ENCODE assay signal across 21 cellular contexts in genomic region chr20:63094767-63095499, GRCh38.
DNase-seq lines count a peak whose midpoint lies in the region; ATAC-seq, FAIRE-seq and TF ChIP-seq lines count a peak whose summit lies in the region.
"Had no signal": no experiment of that assay in that cellular context is flagged by ENCODE, and none has a peak within 500 bp of the region (broad histone marks: within the 10 kb centered on the region; RNA-seq: fewer than 3 reads in every experiment).

No MANE protein-coding gene starts in this region.

- in situ Hi-C loops in HepG2 (cut with HindIII; ENCODE audit: extremely low pct_ligation_motif_present, low pct_unique_long_range_greater_than_20kb), result no loop called here

- no peak for TF ChIP-seq POLR2A in right lobe of liver (IDR thresholded peaks at IDR 0.05)
- no peak for TF ChIP-seq POLR2A in HepG2 (IDR thresholded peaks at IDR 0.05; ENCODE audit: insufficient read depth in 1 of 2, low read depth in 2 of 2, low read length in 2 of 2)

- peak; percentile 5 to 39 (median 23) for DNase-seq in right lobe of liver
- no peak for DNase-seq in HepG2 (ENCODE audit: low spot score)
- peak; percentile 42 for DNase-seq in activated CD8-positive, alpha-beta memory T cell treated with anti-CD3 and anti-CD28 coated beads, Interleukin-2, amount 50 U/mL, for 48 hours
- peak; percentile 72 for DNase-seq in mesenteric fat pad (ENCODE audit: low spot score)
- no peak for DNase-seq in NCI-H1436 (lab: John Stamatoyannopoulos, UW)
- DNase-seq: activated CD8-positive, alpha-beta T cell treated with anti-CD3 and anti-CD28 coated beads for 36 hours; amniotic stem cell; MV-4-11; NCI-H187; NCI-H226; PC-9; stimulated activated CD4-positive, alpha-beta T cell treated with anti-CD3 and anti-CD28 coated beads, Interleukin-2, amount 100 ng/mL, for 48 hours; stimulated activated naive CD4-positive, alpha-beta T cell treated with Interleukin-2 at 50 U/mL for 16 hours had no signal

- no peak for TF ChIP-seq RAD21 in HepG2 (CRISPR knock-in tag; IDR thresholded peaks at IDR 0.05)

- FAIRE-seq in HepG2 (lab: Jason Lieb, UNC), result no peak

- no peak overlapping the region for H3K4me2 ChIP-seq in HepG2 (ENCODE audit: low read depth, low read length)
- H3K4me2 ChIP-seq: PC-9 had no signal

- H3K27me3 ChIP-seq in right lobe of liver (no peaks in the 10 kb centered on the region), HepG2 (ENCODE audit: control insufficient read depth in 1 of 2, insufficient read depth in 2 of 2, low read length in 2 of 2) (peaks cover 35 to 72% of the 10 kb centered on the region in 2 experiments)

- POLR2A ChIA-PET in HepG2 (lab: Yijun Ruan, JAX), result no interaction called here

- CTCF ChIA-PET in HepG2 (lab: Yijun Ruan, JAX; ENCODE audit: low intra/inter-chr PET ratio, low total read pairs), result no interaction called here

- no peak overlapping the region for H2AFZ ChIP-seq in HepG2 (ENCODE audit: low read length)
- H2AFZ ChIP-seq: PC-9 had no signal

- TF ChIP-seq CTCF in right lobe of liver (IDR thresholded peaks at IDR 0.05) (no peak), HepG2 (CRISPR knock-in tag; IDR thresholded peaks at IDR 0.05) (no peak)

- H3K9me3 ChIP-seq in right lobe of liver, result no peaks in the 10 kb centered on the region
- no peaks in the 10 kb centered on the region for H3K9me3 ChIP-seq in HepG2 (ENCODE audit: low read length)
- H3K9me3 ChIP-seq: HAP-1, SJCRH30, tibial artery had no signal

- intact Hi-C loops in right lobe of liver (cut with DNase I) (no loop called here), HepG2 (cut with micrococcal nuclease; ENCODE audit: unreplicated experiment) (no loop called here)

- BruUV-seq in HepG2 (replicated peaks; lab: Mats Ljungman, UMichigan), result no TSS peak

- H3K4me3 ChIP-seq in right lobe of liver, result no peak overlapping the region
- H3K4me3 ChIP-seq in HepG2 (replicated peaks in 1 of 3; ENCODE audit: insufficient read depth in 1 of 3, low read depth in 2 of 3, low read length in 3 of 3), result no peak overlapping the region
- H3K4me3 ChIP-seq: HAP-1, PC-9, SJCRH30, skin epidermis, tibial artery had no signal

- TF ChIP-seq EP300 in HepG2 (IDR thresholded peaks at IDR 0.05; ENCODE audit: low read depth in 2 of 2, low read length in 2 of 2) (no peak), HepG2 (CRISPR knock-in tag; IDR thresholded peaks at IDR 0.05; ENCODE audit: borderline replicate concordance) (no peak)

- no peaks in the 10 kb centered on the region for H3K4me1 ChIP-seq in right lobe of liver
- no peaks in the 10 kb centered on the region for H3K4me1 ChIP-seq in HepG2 (ENCODE audit: insufficient read depth, low read length)
- H3K4me1 ChIP-seq: HAP-1, SJCRH30, tibial artery had no signal

- H4K20me1 ChIP-seq in HepG2 (ENCODE audit: insufficient read depth, low read length), result peaks cover 12% of the 10 kb centered on the region; the same call in 1 of the 2 replicates

- H3K27ac ChIP-seq in right lobe of liver (no peak overlapping the region), HepG2 (ENCODE audit: extremely low read length, insufficient read depth, low read length) (no peak overlapping the region)
- H3K27ac ChIP-seq: epithelial cell of prostate, PC-9, SJCRH30, skin epidermis, tibial artery had no signal

- H3K79me2 ChIP-seq in HepG2 (ENCODE audit: insufficient read depth, low read length), result no peaks in the 10 kb centered on the region

- 39% methylated on average over 8 of the region's 22 CpGs for WGBS in right lobe of liver (ENCODE audit: insufficient coverage, low coverage, low lambda C conversion rate, missing lambda C conversion rate)
- 15% methylated on average over 22 of the region's 22 CpGs for WGBS in HepG2 (ENCODE audit: low lambda C conversion rate)

- ATAC-seq in right lobe of liver (no peak), HepG2 (no peak), HG02763 (IDR thresholded peaks at IDR 0.05; ENCODE audit: unreplicated experiment) (no peak), HG03378 (IDR thresholded peaks at IDR 0.05; ENCODE audit: unreplicated experiment) (no peak)
- ATAC-seq: activated CD8-positive, alpha-beta T cell treated with anti-CD3 and anti-CD28 coated beads for 36 hours; naive thymus-derived CD8-positive, alpha-beta T cell had no signal

- H3K36me3 ChIP-seq in right lobe of liver (no peaks in the 10 kb centered on the region), HepG2 (replicated peaks in 1 of 2; ENCODE audit: control insufficient read depth in 1 of 2, insufficient read depth in 2 of 2, low read length in 2 of 2) (no peaks in the 10 kb centered on the region)
- H3K36me3 ChIP-seq: HAP-1, SJCRH30, tibial artery had no signal

- no peak overlapping the region for H3K9ac ChIP-seq in HepG2 (ENCODE audit: insufficient read depth, low read depth, low read length)

TF ChIP-seq in HepG2, 621 proteins besides CTCF, POLR2A, EP300 and RAD21:
- no peak for TF ChIP-seq ZNF10 (CRISPR knock-in tag; IDR thresholded peaks at IDR 0.05; ENCODE audit: borderline replicate concordance, low read depth)
- TF ChIP-seq CBX5 (CRISPR knock-in tag; IDR thresholded peaks at IDR 0.05; ENCODE audit: borderline replicate concordance), result no peak
- TF ChIP-seq SNAPC4 (CRISPR knock-in tag; IDR thresholded peaks at IDR 0.05), result no peak

Comparison
In these comparisons a context has a peak if more than half of its experiments do, and no peak if none do; other contexts are left out.
1. DNase-seq: peak in right lobe of liver (3 of 3), activated CD8-positive, alpha-beta memory T cell treated with anti-CD3 and anti-CD28 coated beads, Interleukin-2, amount 50 U/mL, for 48 hours (single experiment) and mesenteric fat pad (single experiment); none in HepG2 (single experiment) and NCI-H1436 (single experiment).